In genomic region chr16:89560413-89561194, GRCh38 we compare ENCODE assay signal across 8 cellular contexts. TPM values are rescaled to one million over a fixed set of nuclear protein-coding genes. Genes with fewer than 3 reads are reported as not detected.
DNase-seq lines count a peak whose midpoint lies in the region; ATAC-seq, FAIRE-seq and TF ChIP-seq lines count a peak whose summit lies in the region.

Gene RPL13, plus strand, starts transcription at chr16:89560682. Its CDS starts 278 bp downstream, at chr16:89560960.

- TF ChIP-seq CTCF in heart right ventricle (IDR thresholded peaks at IDR 0.05) (peak in 1 of 9 donors; percentile 18), type B pancreatic cell (conservative IDR thresholded peaks at IDR 0.05) (no peak)

- H3K4me3 Mint-ChIP-seq in type B pancreatic cell: peak within 1 kb of the TSS; percentile 97

- ATAC-seq in HG02852 (IDR thresholded peaks at IDR 0.05; ENCODE audit: unreplicated experiment) (peak; percentile 90), heart right ventricle (peak; percentile 93 to 98 (median 97))

- peak within 1 kb of the TSS; percentile 70 to 98 (median 84) for H3K4me3 ChIP-seq in heart right ventricle

- peaks cover 33% of the 10 kb centered on the region for H3K4me1 Mint-ChIP-seq in type B pancreatic cell (ENCODE audit: unreplicated experiment)

- peaks cover 35% of the 10 kb centered on the region for H3K36me3 Mint-ChIP-seq in type B pancreatic cell

- intact Hi-C loops in T-helper 1 cell treated with Interleukin-12 subunit alpha and Interleukin-12 subunit beta and Interleukin-4 antibody, amounts not matched to agents 30 ng/mL and 1 ng/mL, for 36 hours (cut with micrococcal nuclease): loop anchor here (1.0 to 10.0 kb wide), 9 partner anchors 55 to 466 kb away; partner anchors contain the start of genes ACSF3, ANKRD11, CHMP1A and SPATA33
- intact Hi-C loops in heart right ventricle (cut with DNase I): loop anchor here in 3 of 10 donors (5.0 to 10.0 kb wide), 4 partner anchors 56 to 318 kb away; partner anchors contain the start of genes SPG7 (in 1 of the 3), VPS9D1 (in 1 of the 3) and ZNF276 (in 1 of the 3)
- intact Hi-C loops in posterior cingulate gyrus (cut with DNase I): loop anchor here (10.0 kb wide), 1 partner anchor 84 kb away; no protein-coding TSS in a partner anchor

- H3K27ac ChIP-seq in heart right ventricle: peak within 1 kb of the TSS; percentile 85 to 99 (median 96)

- TF ChIP-seq POLR2A in GM12891 (IDR thresholded peaks at IDR 0.05; ENCODE audit: low read depth, low read length): peak; percentile 99

- H3K9me3 Mint-ChIP-seq in type B pancreatic cell: no peaks in the 10 kb centered on the region

- H3K27ac Mint-ChIP-seq in type B pancreatic cell: peak within 1 kb of the TSS; percentile 99

- H3K36me3 ChIP-seq in heart right ventricle: peaks cover 0 to 62% (median 35%) of the 10 kb centered on the region in 9 donors

- 1% methylated on average over 64 to 88 of the region's 88 CpGs for WGBS in heart right ventricle, 2 donors

- no peaks in the 10 kb centered on the region for H3K9me3 ChIP-seq in heart right ventricle

- H3K4me1 ChIP-seq in heart right ventricle: peaks cover 22 to 68% (median 53%) of the 10 kb centered on the region in 9 donors

- peak; percentile 75 for FAIRE-seq in GM12891 (lab: Jason Lieb, UNC)

- no peaks in the 10 kb centered on the region for H3K27me3 Mint-ChIP-seq in type B pancreatic cell

- DNase-seq in GM12891 (ENCODE audit: insufficient read length, low spot score) (peak; percentile 97), NCI-H1694 (lab: John Stamatoyannopoulos, UW) (peak; percentile 88), amniotic epithelial cell (ENCODE audit: low read depth) (peak; percentile 95), heart right ventricle (peak; percentile 94 to 95), posterior cingulate gyrus (peak; percentile 93 to 99 (median 95)), type B pancreatic cell (ENCODE audit: extremely low spot score, unreplicated experiment) (peak; percentile 95)

- H3K27me3 ChIP-seq in heart right ventricle: no peaks in the 10 kb centered on the region

TF ChIP-seq in GM12891, 5 proteins besides CTCF, POLR2A, EP300 and RAD21:
- TF ChIP-seq POLR2AphosphoS5 (IDR thresholded peaks at IDR 0.05; ENCODE audit: low read depth, low read length) (peak; percentile 99), PAX5 (IDR thresholded peaks at IDR 0.05; ENCODE audit: insufficient read depth, low read length, severe bottlenecking) (peak; percentile 5), SPI1 (IDR thresholded peaks at IDR 0.05; ENCODE audit: low read depth, low read length) (peak; percentile 65), POU2F2 (IDR thresholded peaks at IDR 0.05; ENCODE audit: low read depth, low read length) (peak; percentile 90), TAF1 (IDR thresholded peaks at IDR 0.05; ENCODE audit: low read depth, low read length) (peak; percentile 100)
TF ChIP-seq in GM12891: peak in this region for 5.

RNA-seq across cellular contexts. Expression of gene RPL13, which starts in this region (rescaled TPM):
- polyA plus RNA-seq in GM12891 (2012; ENCODE audit: low read depth, missing spikeins): 4,929 TPM
- total RNA-seq in T-helper 1 cell treated with Interleukin-12 subunit alpha and Interleukin-12 subunit beta and Interleukin-4 antibody, amounts not matched to agents 30 ng/mL and 1 ng/mL, for 36 hours: 1,898 and 1,901 TPM in 2 replicates
- total RNA-seq in heart right ventricle: 1,000 to 10,000 TPM in 4 of 10 donors, 100 to 1,000 TPM in 6; 786 to 1,426 (median 935) TPM
- polyA plus RNA-seq in heart right ventricle: 1,000 to 10,000 TPM; 3,221 to 7,398 TPM
- total RNA-seq in type B pancreatic cell (ENCODE audit: low replicate concordance): 2,449 and 2,557 TPM in 2 replicates

Comparison
In these comparisons a context has a peak if more than half of its experiments do, and no peak if none do; other contexts are left out.
1. Peak in every context shown above with its lines: DNase-seq, ATAC-seq, H3K4me3 ChIP-seq and H3K27ac ChIP-seq.